In genomic region chr1:110672753-110673108, GRCh38 we compare ENCODE assay signal across 9 cellular contexts. TPM values are rescaled to one million over a fixed set of nuclear protein-coding genes. Genes with fewer than 3 reads are reported as not detected.
A peak's percentile ranks its signal among the peaks of the same experiment; 100 is the strongest.
DNase-seq lines count a peak whose midpoint lies in the region; ATAC-seq and TF ChIP-seq lines count a peak whose summit lies in the region.
"Had no signal": no experiment of that assay in that cellular context is flagged by ENCODE, and none has a peak within 500 bp of the region (broad histone marks: within the 10 kb centered on the region; RNA-seq: fewer than 3 reads in every experiment).

No MANE protein-coding gene starts in this region.

- CTCF ChIA-PET in activated CD4-positive, alpha-beta memory T cell treated with anti-CD3 and anti-CD28 coated beads, Interleukin-2, amount 10 ng/mL, durations not matched to agents 7 days and 5 days (lab: Charles Lee) = interaction anchor here (1.6 to 4.8 kb wide), 6 partner anchors 10 to 109 kb away, joined by 4 to 40 read pairs (median 8); no protein-coding TSS in a partner anchor

- peak; percentile 48 for ATAC-seq in HG03066 (IDR thresholded peaks at IDR 0.05; ENCODE audit: low read depth, unreplicated experiment)
- ATAC-seq in natural killer cell = peak; percentile 30 to 63 (median 38)
- ATAC-seq in HG03469 (IDR thresholded peaks at IDR 0.05; ENCODE audit: unreplicated experiment) = no peak
- ATAC-seq: A549 had no signal

- POLR2A ChIA-PET in activated CD4-positive, alpha-beta memory T cell treated with anti-CD3 and anti-CD28 coated beads, Interleukin-2, amount 10 ng/mL, durations not matched to agents 7 days and 5 days (lab: Charles Lee) = interaction anchor here (0.6 to 8.1 kb wide), 21 partner anchors 9 to 335 kb away, joined by 3 to 206 read pairs (median 8); partner anchors contain the start of genes CD53, KCNA2 and RBM15

- H3K4me3 Mint-ChIP-seq in activated CD4-positive, alpha-beta memory T cell treated with anti-CD3 and anti-CD28 coated beads, Interleukin-2, amount 10 ng/mL, durations not matched to agents 7 days and 5 days = peak overlapping the region; percentile 100
- H3K4me3 Mint-ChIP-seq in natural killer cell = peak overlapping the region; percentile 98

- peak overlapping the region; percentile 89 for H3K27ac Mint-ChIP-seq in activated CD4-positive, alpha-beta memory T cell treated with anti-CD3 and anti-CD28 coated beads, Interleukin-2, amount 10 ng/mL, durations not matched to agents 7 days and 5 days
- H3K27ac Mint-ChIP-seq in natural killer cell = peak overlapping the region; percentile 88 to 98

- peaks cover 56% of the 10 kb centered on the region for H3K36me3 Mint-ChIP-seq in activated CD4-positive, alpha-beta memory T cell treated with anti-CD3 and anti-CD28 coated beads, Interleukin-2, amount 10 ng/mL, durations not matched to agents 7 days and 5 days (ENCODE audit: low read depth)
- H3K36me3 Mint-ChIP-seq in natural killer cell = no peaks in the 10 kb centered on the region

- intact Hi-C loops in natural killer cell (cut with micrococcal nuclease) = loop anchor here (1.0 to 10.0 kb wide), 4 partner anchors 25 to 542 kb away; no protein-coding TSS in a partner anchor

- TF ChIP-seq CTCF in natural killer cell (IDR thresholded peaks at IDR 0.05) = no peak

- H3K4me1 Mint-ChIP-seq in activated CD4-positive, alpha-beta memory T cell treated with anti-CD3 and anti-CD28 coated beads, Interleukin-2, amount 10 ng/mL, durations not matched to agents 7 days and 5 days = peaks cover 29% of the 10 kb centered on the region
- H3K4me1 Mint-ChIP-seq in natural killer cell = peaks cover 48 to 56% of the 10 kb centered on the region in 2 donors

- no peaks in the 10 kb centered on the region for H3K27me3 Mint-ChIP-seq in activated CD4-positive, alpha-beta memory T cell treated with anti-CD3 and anti-CD28 coated beads, Interleukin-2, amount 10 ng/mL, durations not matched to agents 7 days and 5 days
- H3K27me3 Mint-ChIP-seq in natural killer cell (ENCODE audit: low read depth in 2 of 2) = no peaks in the 10 kb centered on the region

- DNase-seq in NCI-H2107 treated with DMSO at 0.1 percent for 48 hours (lab: John Stamatoyannopoulos, UW; ENCODE audit: unreplicated experiment) (peak; percentile 31), NCI-H2107 (lab: John Stamatoyannopoulos, UW) (no peak), natural killer cell (no peak), RKO (ENCODE audit: low spot score) (no peak), COR-L47 (lab: John Stamatoyannopoulos, UW) (no peak)
- DNase-seq in activated CD4-positive, alpha-beta memory T cell treated with anti-CD3 and anti-CD28 coated beads, Interleukin-2, amount 10 ng/mL, durations not matched to agents 7 days and 5 days = peak; percentile 52

- H3K9me3 Mint-ChIP-seq in activated CD4-positive, alpha-beta memory T cell treated with anti-CD3 and anti-CD28 coated beads, Interleukin-2, amount 10 ng/mL, durations not matched to agents 7 days and 5 days = no peaks in the 10 kb centered on the region
- H3K9me3 Mint-ChIP-seq in natural killer cell = no peaks in the 10 kb centered on the region

RNA-seq across cellular contexts. Expression of gene KCNA3, which starts 2.0 kb away (rescaled TPM):
- 10 to 100 TPM; 84.9 to 86.2 TPM for total RNA-seq in activated CD4-positive, alpha-beta memory T cell treated with anti-CD3 and anti-CD28 coated beads, Interleukin-2, amount 10 ng/mL, durations not matched to agents 7 days and 5 days
- total RNA-seq in natural killer cell = 10 to 100 TPM; 19.7 to 36.2 (median 30.3) TPM

Comparison
In these comparisons a context has a peak if more than half of its experiments do, and no peak if none do; other contexts are left out.
1. DNase-seq: peak in NCI-H2107 treated with DMSO at 0.1 percent for 48 hours (single experiment) and activated CD4-positive, alpha-beta memory T cell treated with anti-CD3 and anti-CD28 coated beads, Interleukin-2, amount 10 ng/mL, durations not matched to agents 7 days and 5 days (single experiment); none in NCI-H2107 (single experiment), natural killer cell (single experiment), RKO (single experiment) and COR-L47 (single experiment).